Comparison of ENCODE assay signal across 19 cellular contexts in genomic region chr10:117355064-117355463, GRCh38. TPM values are rescaled to one million over a fixed set of nuclear protein-coding genes. Genes with fewer than 3 reads are reported as not detected.
DNase-seq lines count a peak whose midpoint lies in the region; ATAC-seq and TF ChIP-seq lines count a peak whose summit lies in the region.
"Had no signal": no experiment of that assay in that cellular context is flagged by ENCODE, and none has a peak within 500 bp of the region (broad histone marks: within the 10 kb centered on the region; RNA-seq: fewer than 3 reads in every experiment).

No MANE protein-coding gene starts in this region.

- H3K4me3 Mint-ChIP-seq in H9 (no peak overlapping the region), nephron progenitor cell (no peak overlapping the region)
- no peak overlapping the region for H3K4me3 Mint-ChIP-seq in central memory CD8-positive, alpha-beta T cell
- H3K4me3 Mint-ChIP-seq: B cell had no signal

- H3K14ac ChIP-seq in H9 (ENCODE audit: insufficient read depth, low read length), result no peak overlapping the region

- H4K5ac ChIP-seq in H9 (ENCODE audit: insufficient read length, low read depth, low read length), result no peak overlapping the region

- peak overlapping the region in 6 of 11 experiments; percentile 9 to 74 (median 23); a peak in 6 of 22 replicates for H3K4me2 ChIP-seq in BLaER1 treated with 17β-estradiol and CSF1 and Interleukin-3, amounts not matched to agents 10 nM and 100 nM
- no peak overlapping the region for H3K4me2 ChIP-seq in H9 (ENCODE audit: insufficient read depth, insufficient read length, low read length)
- H3K4me2 ChIP-seq: PC-9 had no signal

- no peak overlapping the region for H2BK120ac ChIP-seq in H9 (ENCODE audit: low read depth, low read length, poor library complexity, severe bottlenecking)

- H3K27ac Mint-ChIP-seq in H9, result peak overlapping the region in 2 of 3 experiments; percentile 24 to 37; a peak in 2 of 7 replicates
- H3K27ac Mint-ChIP-seq in central memory CD8-positive, alpha-beta T cell (ENCODE audit: low read depth), result peak overlapping the region; percentile 10
- H3K27ac Mint-ChIP-seq in nephron progenitor cell, result peak overlapping the region; percentile 30
- H3K27ac Mint-ChIP-seq: B cell had no signal

- no peak for ATAC-seq in central memory CD8-positive, alpha-beta T cell (replicated peaks; ENCODE audit: extremely low read depth, poor library complexity, severe bottlenecking)
- no peak for ATAC-seq in HG03469 (IDR thresholded peaks at IDR 0.05; ENCODE audit: unreplicated experiment)
- ATAC-seq in HG02759 (IDR thresholded peaks at IDR 0.05; ENCODE audit: unreplicated experiment), result no peak
- no peak for ATAC-seq in HG02981 (IDR thresholded peaks at IDR 0.05; ENCODE audit: unreplicated experiment)
- ATAC-seq: Right ventricle myocardium inferior had no signal

- TF ChIP-seq CTCF in H9 (conservative IDR thresholded peaks at IDR 0.05), result no peak
- TF ChIP-seq CTCF in nephron progenitor cell (IDR thresholded peaks at IDR 0.05), result no peak

- H3K9me3 Mint-ChIP-seq in H9, result no peaks in the 10 kb centered on the region
- no peaks in the 10 kb centered on the region for H3K9me3 Mint-ChIP-seq in central memory CD8-positive, alpha-beta T cell
- H3K9me3 Mint-ChIP-seq in nephron progenitor cell, result no peaks in the 10 kb centered on the region

- H4K8ac ChIP-seq in H9 (replicated peaks; ENCODE audit: insufficient read length, low read depth, low read length), result no peak overlapping the region

- no peak overlapping the region for H2BK5ac ChIP-seq in H9 (ENCODE audit: insufficient read length, low read length)

- H3K27ac ChIP-seq in BLaER1 treated with 17β-estradiol and CSF1 and Interleukin-3, amounts not matched to agents 10 nM and 100 nM, result no peak overlapping the region
- H3K27ac ChIP-seq in H9 (ENCODE audit: insufficient read length, low read depth, low read length), result no peak overlapping the region
- H3K27ac ChIP-seq: PC-9, SJSA1 had no signal

- H3K9me3 ChIP-seq in BLaER1 treated with 17β-estradiol and CSF1 and Interleukin-3, amounts not matched to agents 10 nM and 100 nM (replicated peaks in 1 of 11), result 0 out of 22 replicates have a peak, but pooled peaks cover 0 to 4% (median 0%) of the 10 kb centered on the region in 11 experiments
- no peaks in the 10 kb centered on the region for H3K9me3 ChIP-seq in H9 (ENCODE audit: control insufficient read depth, low read depth, low read length)
- H3K9me3 ChIP-seq: SJSA1 had no signal

- peaks cover 38% of the 10 kb centered on the region in 2 experiments for H3K4me1 Mint-ChIP-seq in H9
- H3K4me1 Mint-ChIP-seq in central memory CD8-positive, alpha-beta T cell, result peaks cover 50% of the 10 kb centered on the region
- H3K4me1 Mint-ChIP-seq in nephron progenitor cell, result peaks cover 9% of the 10 kb centered on the region

- H3T11ph ChIP-seq in H9 (ENCODE audit: low read length), result no peak overlapping the region

- H3K4ac ChIP-seq in H9 (ENCODE audit: low read depth, low read length), result no peak overlapping the region

- H3K4me1 ChIP-seq in BLaER1 treated with 17β-estradiol and CSF1 and Interleukin-3, amounts not matched to agents 10 nM and 100 nM, result peaks cover 13 to 55% (median 26%) of the 10 kb centered on the region in 10 experiments
- H3K4me1 ChIP-seq in H9 (ENCODE audit: insufficient read depth, low read length), result peaks cover 7% of the 10 kb centered on the region; the same call in 1 of the 2 replicates

- peaks cover 0 to 41% (median 12%) of the 10 kb centered on the region in 11 experiments; a peak in 14 of 22 replicates for H3K36me3 ChIP-seq in BLaER1 treated with 17β-estradiol and CSF1 and Interleukin-3, amounts not matched to agents 10 nM and 100 nM

- peaks cover 3% of the 10 kb centered on the region; the same call in 1 of the 2 replicates for H3K79me2 ChIP-seq in H9 (ENCODE audit: insufficient read depth, low read length)

- H3K27me3 Mint-ChIP-seq in H9 (ENCODE audit: low read depth) (no peaks in the 10 kb centered on the region), nephron progenitor cell (ENCODE audit: low read depth, poor library complexity) (peaks cover 3% of the 10 kb centered on the region)
- H3K27me3 Mint-ChIP-seq in central memory CD8-positive, alpha-beta T cell, result no peaks in the 10 kb centered on the region
- H3K27me3 Mint-ChIP-seq: B cell had no signal

- no peak overlapping the region for H3K4me3 ChIP-seq in BLaER1 treated with 17β-estradiol and CSF1 and Interleukin-3, amounts not matched to agents 10 nM and 100 nM
- H3K4me3 ChIP-seq: PC-9, SJSA1 had no signal

- no peak overlapping the region for H4K91ac ChIP-seq in H9 (ENCODE audit: insufficient read length, low read depth, low read length)

- no peak overlapping the region for H3K56ac ChIP-seq in H9 (ENCODE audit: insufficient read length, low read depth, low read length)

- no peak overlapping the region for H3K9ac ChIP-seq in BLaER1 treated with 17β-estradiol and CSF1 and Interleukin-3, amounts not matched to agents 10 nM and 100 nM
- H3K9ac ChIP-seq in H9 (ENCODE audit: extremely low read depth, insufficient read length, low read length), result no peak overlapping the region

- H3K27me3 ChIP-seq in BLaER1 treated with 17β-estradiol and CSF1 and Interleukin-3, amounts not matched to agents 10 nM and 100 nM, result no peaks in the 10 kb centered on the region
- no peaks in the 10 kb centered on the region for H3K27me3 ChIP-seq in H9 (ENCODE audit: insufficient read depth, low read length)
- H3K27me3 ChIP-seq: SJSA1 had no signal

- H4K20me1 ChIP-seq in BLaER1 treated with 17β-estradiol and CSF1 and Interleukin-3, amounts not matched to agents 10 nM and 100 nM, result peaks cover 14 to 100% (median 79%) of the 10 kb centered on the region in 11 experiments; a peak in 20 of 22 replicates
- no peaks in the 10 kb centered on the region for H4K20me1 ChIP-seq in H9 (ENCODE audit: control insufficient read depth, insufficient read depth, insufficient read length)

- no peak overlapping the region for H2BK15ac ChIP-seq in H9 (ENCODE audit: low read depth, low read length)

- no peak overlapping the region for H2AFZ ChIP-seq in H9 (ENCODE audit: low read length)
- H2AFZ ChIP-seq: PC-9 had no signal

- no peak overlapping the region for H3K23ac ChIP-seq in H9 (ENCODE audit: insufficient read length, low read depth, low read length)

- no peaks in the 10 kb centered on the region for H3K79me1 ChIP-seq in H9 (ENCODE audit: insufficient read depth, low read depth, low read length, poor library complexity, severe bottlenecking)

- no CpG with 5 or more reads among the region's 3 CpGs for WGBS in H9 (ENCODE audit: extremely low coverage, insufficient read length, low lambda C conversion rate)

- no peak overlapping the region for H2AK5ac ChIP-seq in H9 (ENCODE audit: insufficient read length, low read length)

- H3K36me3 Mint-ChIP-seq in H9 (ENCODE audit: insufficient read depth in 1 of 3, low read depth in 3 of 3) (peaks cover 0 to 2% (median 1%) of the 10 kb centered on the region in 3 experiments; a peak in 1 of 7 replicates), nephron progenitor cell (ENCODE audit: low read depth) (peaks cover 10% of the 10 kb centered on the region)
- H3K36me3 Mint-ChIP-seq in central memory CD8-positive, alpha-beta T cell (ENCODE audit: insufficient read depth), result peaks cover 3% of the 10 kb centered on the region

- no peak for DNase-seq in H9
- DNase-seq in central memory CD8-positive, alpha-beta T cell (ENCODE audit: low spot score in 2 of 2), result no peak
- DNase-seq in nephron progenitor cell, result no peak
- no peak for DNase-seq in stimulated activated CD4-positive, alpha-beta T cell treated with anti-CD3 and anti-CD28 coated beads, Interleukin-12 subunit alpha, Interleukin-12 subunit beta, amount 100 ng/mL, for 4 hours
- DNase-seq: Calu3, DMS53, KG1, MM.1S, NCI-H2029, NCI-H446 treated with DMSO at 0.1 percent for 48 hours, NCI-H526, PC-9 had no signal

- no peaks in the 10 kb centered on the region for H3K23me2 ChIP-seq in H9 (ENCODE audit: insufficient read length, low read depth, low read length, poor library complexity, severe bottlenecking)

- H2BK20ac ChIP-seq in H9 (ENCODE audit: low read depth, low read length, poor library complexity, severe bottlenecking), result no peak overlapping the region

- no peak overlapping the region for H3K18ac ChIP-seq in H9 (ENCODE audit: insufficient read length, low read depth, low read length)

- no peak overlapping the region for H2BK12ac ChIP-seq in H9 (ENCODE audit: insufficient read length, low read depth, low read length)

RNA-seq across cellular contexts. Expression of gene PDZD8, which starts 20.2 kb away (rescaled TPM):
- total RNA-seq in H9 (2021), result 36.0 and 38.2 TPM in 2 replicates
